1 cellular context compared by ENCODE assay signal in genomic region chr13:40617801-40618356, GRCh38.
TF ChIP-seq lines count a peak whose summit lies in the region.

No MANE protein-coding gene starts in this region.

TF ChIP-seq in SK-N-SH treated with all-trans-retinoic acid at 6 μM for 48 hours, 23 proteins besides CTCF, POLR2A, EP300 and RAD21 (continued from another document):
- no peak for TF ChIP-seq GLIS3 (CRISPR knock-in tag; IDR thresholded peaks at IDR 0.05)
- no peak for TF ChIP-seq ARNTL (CRISPR knock-in tag; IDR thresholded peaks at IDR 0.05; ENCODE audit: borderline replicate concordance, low read depth)
- TF ChIP-seq ZNF8 (CRISPR knock-in tag; IDR thresholded peaks at IDR 0.05) = no peak
- TF ChIP-seq PPARA (CRISPR knock-in tag; IDR thresholded peaks at IDR 0.05; ENCODE audit: borderline replicate concordance) = no peak
- no peak for TF ChIP-seq TOX (CRISPR knock-in tag; IDR thresholded peaks at IDR 0.05; ENCODE audit: borderline replicate concordance)
- TF ChIP-seq CSRNP3 (CRISPR knock-in tag; IDR thresholded peaks at IDR 0.05) = no peak
- no peak for TF ChIP-seq POU6F1 (CRISPR knock-in tag; IDR thresholded peaks at IDR 0.05; ENCODE audit: borderline replicate concordance, low read depth)
